ENCODE assay signal across 8 cellular contexts in genomic region chr18:59847491-59847846, GRCh38. TPM values are rescaled to one million over a fixed set of nuclear protein-coding genes. Genes with fewer than 3 reads are reported as not detected.
DNase-seq lines count a peak whose midpoint lies in the region; ATAC-seq and TF ChIP-seq lines count a peak whose summit lies in the region.
"Not testable (repeated sequence)": the region's sequence is repeated elsewhere in the genome, so short reads cannot be mapped to it uniquely, and the experiment has no call there.

No MANE protein-coding gene starts in this region.

- peaks cover 20% of the 10 kb centered on the region for H3F3A ChIP-seq in PC-9 (ENCODE audit: insufficient read depth, low read depth)

- H2AFZ ChIP-seq in PC-9: not testable (repeated sequence)

- not testable (repeated sequence) for BruUV-seq in PC-9 (replicated peaks; lab: Mats Ljungman, UMichigan)

- H3K4me3 ChIP-seq in PC-9: not testable (repeated sequence)

- H3K36me3 ChIP-seq in PC-9 (ENCODE audit: low read depth): not testable (repeated sequence)

- ATAC-seq in GM18498 (IDR thresholded peaks at IDR 0.05; ENCODE audit: unreplicated experiment) (peak; percentile 25), GM19351 (IDR thresholded peaks at IDR 0.05; ENCODE audit: unreplicated experiment) (peak; percentile 6), GM21619 (IDR thresholded peaks at IDR 0.05; ENCODE audit: unreplicated experiment) (peak; percentile 17), HG02884 (IDR thresholded peaks at IDR 0.05; ENCODE audit: unreplicated experiment) (peak; percentile 27), HG03354 (IDR thresholded peaks at IDR 0.05; ENCODE audit: poor library complexity, severe bottlenecking, unreplicated experiment) (peak; percentile 24)
- peak in 1 of 2 donors; percentile 16 for ATAC-seq in natural killer cell treated with Interleukin-12 subunit alpha and Interleukin-12 subunit beta and Interleukin-15 and Interleukin-18, amount 100 ng/mL, for 72 hours

- not testable (repeated sequence) for H4K20me1 ChIP-seq in PC-9 (ENCODE audit: insufficient read depth)

- H3K79me2 ChIP-seq in PC-9 (ENCODE audit: low read depth): not testable (repeated sequence)

- H3K27ac ChIP-seq in PC-9: not testable (repeated sequence)

- CTCF ChIA-PET in PC-9 (lab: Charles Lee): not testable (repeated sequence)

- not testable (repeated sequence) for H3K4me3 Mint-ChIP-seq in activated T-helper 2 cell treated with anti-CD3 and anti-CD28 coated beads, Interferon-gamma antibody, Interleukin-2, Interleukin-4, amounts not matched to agents 10 μg/mL and 5 μg/mL and 100 μg/mL, durations not matched to agents 14 hours and 24 hours and 36 hours (ENCODE audit: low read depth)
- peak overlapping the region; percentile 31 for H3K4me3 Mint-ChIP-seq in natural killer cell treated with Interleukin-12 subunit alpha and Interleukin-12 subunit beta and Interleukin-15 and Interleukin-18, amount 100 ng/mL, for 72 hours

- H3K4me1 ChIP-seq in PC-9 (replicated peaks; ENCODE audit: insufficient read depth): peaks cover 34% of the 10 kb centered on the region

- H3K4me1 Mint-ChIP-seq in activated T-helper 2 cell treated with anti-CD3 and anti-CD28 coated beads, Interferon-gamma antibody, Interleukin-2, Interleukin-4, amounts not matched to agents 10 μg/mL and 5 μg/mL and 100 μg/mL, durations not matched to agents 14 hours and 24 hours and 36 hours (ENCODE audit: low read depth): peaks cover 16% of the 10 kb centered on the region
- H3K4me1 Mint-ChIP-seq in natural killer cell treated with Interleukin-12 subunit alpha and Interleukin-12 subunit beta and Interleukin-15 and Interleukin-18, amount 100 ng/mL, for 72 hours (ENCODE audit: low read depth in 2 of 2): peaks cover 9 to 14% of the 10 kb centered on the region in 2 donors

- H3K36me3 Mint-ChIP-seq in activated T-helper 2 cell treated with anti-CD3 and anti-CD28 coated beads, Interferon-gamma antibody, Interleukin-2, Interleukin-4, amounts not matched to agents 10 μg/mL and 5 μg/mL and 100 μg/mL, durations not matched to agents 14 hours and 24 hours and 36 hours (ENCODE audit: low read depth); natural killer cell treated with Interleukin-12 subunit alpha and Interleukin-12 subunit beta and Interleukin-15 and Interleukin-18, amount 100 ng/mL, for 72 hours: not testable (repeated sequence)

- not testable (repeated sequence) for H3K27me3 Mint-ChIP-seq in activated T-helper 2 cell treated with anti-CD3 and anti-CD28 coated beads, Interferon-gamma antibody, Interleukin-2, Interleukin-4, amounts not matched to agents 10 μg/mL and 5 μg/mL and 100 μg/mL, durations not matched to agents 14 hours and 24 hours and 36 hours (ENCODE audit: low read depth); natural killer cell treated with Interleukin-12 subunit alpha and Interleukin-12 subunit beta and Interleukin-15 and Interleukin-18, amount 100 ng/mL, for 72 hours

- H3K9me3 ChIP-seq in PC-9 (ENCODE audit: insufficient read depth, low read depth): not testable (repeated sequence)

- TF ChIP-seq CTCF in PC-9 (conservative IDR thresholded peaks at IDR 0.05): not testable (repeated sequence)

- peak overlapping the region; percentile 80 for H3K27ac Mint-ChIP-seq in activated T-helper 2 cell treated with anti-CD3 and anti-CD28 coated beads, Interferon-gamma antibody, Interleukin-2, Interleukin-4, amounts not matched to agents 10 μg/mL and 5 μg/mL and 100 μg/mL, durations not matched to agents 14 hours and 24 hours and 36 hours
- peak overlapping the region; percentile 50 to 67 for H3K27ac Mint-ChIP-seq in natural killer cell treated with Interleukin-12 subunit alpha and Interleukin-12 subunit beta and Interleukin-15 and Interleukin-18, amount 100 ng/mL, for 72 hours

- not testable (repeated sequence) for H3K9me2 ChIP-seq in PC-9 (ENCODE audit: insufficient read depth)

- POLR2A ChIA-PET in PC-9 (lab: Charles Lee; ENCODE audit: unreplicated experiment): not testable (repeated sequence)

- not testable (repeated sequence) for H3K9me3 Mint-ChIP-seq in activated T-helper 2 cell treated with anti-CD3 and anti-CD28 coated beads, Interferon-gamma antibody, Interleukin-2, Interleukin-4, amounts not matched to agents 10 μg/mL and 5 μg/mL and 100 μg/mL, durations not matched to agents 14 hours and 24 hours and 36 hours; natural killer cell treated with Interleukin-12 subunit alpha and Interleukin-12 subunit beta and Interleukin-15 and Interleukin-18, amount 100 ng/mL, for 72 hours

- H3K27me3 ChIP-seq in PC-9 (ENCODE audit: insufficient read depth, low read depth): not testable (repeated sequence)

- not testable (repeated sequence) for DNase-seq in PC-9; activated T-helper 2 cell treated with anti-CD3 and anti-CD28 coated beads, Interferon-gamma antibody, Interleukin-2, Interleukin-4, amounts not matched to agents 10 μg/mL and 5 μg/mL and 100 μg/mL, durations not matched to agents 14 hours and 24 hours and 36 hours (ENCODE audit: low spot score); natural killer cell treated with Interleukin-12 subunit alpha and Interleukin-12 subunit beta and Interleukin-15 and Interleukin-18, amount 100 ng/mL, for 72 hours (ENCODE audit: low spot score)

- H3K4me2 ChIP-seq in PC-9: peak overlapping the region; percentile 7; the same call in 1 of the 2 replicates

- intact Hi-C loops in PC-9 (cut with micrococcal nuclease; ENCODE audit: unreplicated experiment): loop anchor here (5.0 kb wide), 1 partner anchor 35 kb away; no protein-coding TSS in a partner anchor
- intact Hi-C loops in activated T-helper 2 cell treated with anti-CD3 and anti-CD28 coated beads, Interferon-gamma antibody, Interleukin-2, Interleukin-4, amounts not matched to agents 10 μg/mL and 5 μg/mL and 100 μg/mL, durations not matched to agents 14 hours and 24 hours and 36 hours (cut with micrococcal nuclease): loop anchor here (1.0 to 5.0 kb wide), 3 partner anchors 38 to 105 kb away; no protein-coding TSS in a partner anchor

RNA-seq across cellular contexts. Expression of gene PMAIP1, which starts 52.3 kb away (rescaled TPM):
- total RNA-seq in PC-9 (2021): 16.5 and 17.0 TPM in 2 replicates
- 41.8 and 42.0 TPM in 2 replicates for total RNA-seq in activated T-helper 2 cell treated with anti-CD3 and anti-CD28 coated beads, Interferon-gamma antibody, Interleukin-2, Interleukin-4, amounts not matched to agents 10 μg/mL and 5 μg/mL and 100 μg/mL, durations not matched to agents 14 hours and 24 hours and 36 hours
- 10 to 100 TPM; 48.8 to 76.0 TPM for total RNA-seq in natural killer cell treated with Interleukin-12 subunit alpha and Interleukin-12 subunit beta and Interleukin-15 and Interleukin-18, amount 100 ng/mL, for 72 hours
